1 cellular context compared by ENCODE assay signal in the genomic region with DNA sequence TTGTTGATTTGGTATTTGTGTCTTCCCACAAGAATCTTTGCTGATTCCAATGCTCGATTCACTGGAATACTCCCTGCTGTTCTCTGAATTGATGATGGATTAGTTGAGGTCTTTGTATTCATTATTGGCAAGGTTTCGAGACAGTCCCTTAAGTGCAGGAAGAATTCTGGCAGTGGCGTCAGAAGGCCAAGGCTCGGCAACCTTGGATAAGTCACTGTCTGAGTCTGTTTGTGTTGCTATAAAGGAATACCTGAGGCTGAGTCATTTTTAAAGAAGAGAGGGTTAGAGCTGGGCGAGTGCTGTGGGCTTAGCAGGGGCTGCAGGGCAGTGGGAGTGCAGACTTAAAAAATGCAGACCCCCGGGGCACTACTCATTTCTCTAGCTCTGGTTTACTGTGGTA.
TF ChIP-seq lines count a peak whose summit lies in the region.

No MANE protein-coding gene starts in this region.

TF ChIP-seq in WTC11, 78 proteins besides CTCF, POLR2A, EP300 and RAD21 (continued from another document):
- TF ChIP-seq ATF6 (CRISPR knock-in tag; IDR thresholded peaks at IDR 0.05) (no peak), MYBL2 (CRISPR knock-in tag; IDR thresholded peaks at IDR 0.05) (no peak), CREM (CRISPR knock-in tag; IDR thresholded peaks at IDR 0.05) (no peak), GTF2I (CRISPR knock-in tag; conservative IDR thresholded peaks at IDR 0.05) (no peak), CDX4 (CRISPR knock-in tag; IDR thresholded peaks at IDR 0.05; ENCODE audit: borderline replicate concordance) (no peak), RORB (CRISPR knock-in tag; IDR thresholded peaks at IDR 0.05) (no peak), GRHL2 (CRISPR knock-in tag; IDR thresholded peaks at IDR 0.05; ENCODE audit: insufficient replicate concordance, severe bottlenecking) (no peak), E2F5 (CRISPR knock-in tag; IDR thresholded peaks at IDR 0.05) (no peak), ZNF121 (CRISPR knock-in tag; IDR thresholded peaks at IDR 0.05) (no peak), JUN (CRISPR knock-in tag; IDR thresholded peaks at IDR 0.05) (no peak), HMGA2 (CRISPR knock-in tag; IDR thresholded peaks at IDR 0.05) (no peak)
